In genomic region chr10:103542764-103543616, GRCh38 we compare ENCODE assay signal across 8 cellular contexts. TPM values are rescaled to one million over a fixed set of nuclear protein-coding genes. Genes with fewer than 3 reads are reported as not detected.
DNase-seq lines count a peak whose midpoint lies in the region; ATAC-seq and TF ChIP-seq lines count a peak whose summit lies in the region.

No MANE protein-coding gene starts in this region.

- in situ Hi-C loops in HAP-1 (cut with MboI; ENCODE audit: low sequenced_read_pairs), result no loop called here

- peak overlapping the region in 3 of 8 donors; percentile 26 to 54 (median 29) for H3K27ac Mint-ChIP-seq in CD8-positive, alpha-beta memory T cell
- H3K27ac Mint-ChIP-seq in activated naive CD4-positive, alpha-beta T cell treated with anti-CD3 and anti-CD28 coated beads for 36 hours, result peak overlapping the region; percentile 9
- no peak overlapping the region for H3K27ac Mint-ChIP-seq in osteocyte (ENCODE audit: unreplicated experiment)

- H3K27ac ChIP-seq in CD8-positive, alpha-beta memory T cell (ENCODE audit: low read depth, low read length), result no peak overlapping the region

- TF ChIP-seq CTCF in osteocyte (IDR thresholded peaks at IDR 0.05), result peak; percentile 74

- H3K27me3 ChIP-seq in CD8-positive, alpha-beta memory T cell (ENCODE audit: insufficient read depth, low read length, poor library complexity, severe bottlenecking), result no peaks in the 10 kb centered on the region
- H3K27me3 ChIP-seq in HAP-1 (ENCODE audit: low read depth), result peaks cover 3% of the 10 kb centered on the region; the same call in 1 of the 2 replicates

- peak overlapping the region; percentile 10 for H3K4me3 ChIP-seq in CD8-positive, alpha-beta memory T cell (ENCODE audit: low read length)
- peak overlapping the region; percentile 5; the same call in 1 of the 2 replicates for H3K4me3 ChIP-seq in HAP-1

- DNase-seq in CD8-positive, alpha-beta memory T cell, result peak in 1 of 5 donors; percentile 16
- DNase-seq in HAP-1 (ENCODE audit: low spot score in 2 of 2) (peak; percentile 80 to 82), NCI-H526 (lab: John Stamatoyannopoulos, UW) (peak; percentile 82 to 90), globus pallidus (ENCODE audit: low spot score) (peak; percentile 30), osteocyte (ENCODE audit: extremely low spot score, unreplicated experiment) (no peak)
- DNase-seq in activated naive CD4-positive, alpha-beta T cell treated with anti-CD3 and anti-CD28 coated beads for 36 hours, result peak; percentile 77

- H3K4me1 ChIP-seq in CD8-positive, alpha-beta memory T cell (ENCODE audit: insufficient read depth, low read length), result peaks cover 9% of the 10 kb centered on the region
- peaks cover 9% of the 10 kb centered on the region for H3K4me1 ChIP-seq in HAP-1

- H3K36me3 Mint-ChIP-seq in CD8-positive, alpha-beta memory T cell, result no peaks in the 10 kb centered on the region
- H3K36me3 Mint-ChIP-seq in activated naive CD4-positive, alpha-beta T cell treated with anti-CD3 and anti-CD28 coated beads for 36 hours (ENCODE audit: low read depth), result no peaks in the 10 kb centered on the region
- H3K36me3 Mint-ChIP-seq in osteocyte (ENCODE audit: unreplicated experiment), result no peaks in the 10 kb centered on the region

- CTCF ChIA-PET in CD8-positive, alpha-beta memory T cell (lab: Charles Lee), result interaction anchor here (1.0 to 1.7 kb wide), 5 partner anchors 10 to 143 kb away, joined by 3 to 7 read pairs (median 4); no protein-coding TSS in a partner anchor
- CTCF ChIA-PET in activated naive CD4-positive, alpha-beta T cell treated with anti-CD3 and anti-CD28 coated beads for 36 hours (lab: Charles Lee), result interaction anchor here (0.5 to 2.1 kb wide), 6 partner anchors 15 to 70 kb away, joined by 3 to 9 read pairs (median 4); no protein-coding TSS in a partner anchor

- POLR2A ChIA-PET in CD8-positive, alpha-beta memory T cell (lab: Charles Lee), result no interaction called here

- no peaks in the 10 kb centered on the region for H3K9me3 Mint-ChIP-seq in CD8-positive, alpha-beta memory T cell
- no peaks in the 10 kb centered on the region for H3K9me3 Mint-ChIP-seq in activated naive CD4-positive, alpha-beta T cell treated with anti-CD3 and anti-CD28 coated beads for 36 hours
- H3K9me3 Mint-ChIP-seq in osteocyte (ENCODE audit: unreplicated experiment), result no peaks in the 10 kb centered on the region

- ATAC-seq in HG03442 (IDR thresholded peaks at IDR 0.05; ENCODE audit: unreplicated experiment), result no peak
- no peak for ATAC-seq in HG02840 (IDR thresholded peaks at IDR 0.05; ENCODE audit: low FRiP score, unreplicated experiment)

- no peaks in the 10 kb centered on the region for H3K9me3 ChIP-seq in CD8-positive, alpha-beta memory T cell (ENCODE audit: low read length)
- H3K9me3 ChIP-seq in HAP-1, result no peaks in the 10 kb centered on the region; the same call in 1 of the 2 replicates

- H3K27me3 Mint-ChIP-seq in CD8-positive, alpha-beta memory T cell, result peaks cover 3 to 23% of the 10 kb centered on the region in 2 donors
- H3K27me3 Mint-ChIP-seq in activated naive CD4-positive, alpha-beta T cell treated with anti-CD3 and anti-CD28 coated beads for 36 hours (ENCODE audit: low read depth), result peaks cover 2% of the 10 kb centered on the region
- H3K27me3 Mint-ChIP-seq in osteocyte (ENCODE audit: unreplicated experiment), result peaks cover 19% of the 10 kb centered on the region

- H3K36me3 ChIP-seq in CD8-positive, alpha-beta memory T cell (ENCODE audit: insufficient read depth, low read length), result no peaks in the 10 kb centered on the region
- H3K36me3 ChIP-seq in HAP-1 (replicated peaks), result no peaks in the 10 kb centered on the region

- intact Hi-C loops in activated naive CD4-positive, alpha-beta T cell treated with anti-CD3 and anti-CD28 coated beads for 36 hours (cut with micrococcal nuclease), result loop anchor here (2.0 kb wide), 1 partner anchor 38 kb away; no protein-coding TSS in a partner anchor

- H3K4me1 Mint-ChIP-seq in CD8-positive, alpha-beta memory T cell, result peaks cover 11 to 13% (median 13%) of the 10 kb centered on the region in 3 donors
- peaks cover 13% of the 10 kb centered on the region for H3K4me1 Mint-ChIP-seq in activated naive CD4-positive, alpha-beta T cell treated with anti-CD3 and anti-CD28 coated beads for 36 hours (ENCODE audit: low read depth)
- peaks cover 10% of the 10 kb centered on the region for H3K4me1 Mint-ChIP-seq in osteocyte (ENCODE audit: unreplicated experiment)

- peak overlapping the region; percentile 1 to 91 (median 83) for H3K4me3 Mint-ChIP-seq in CD8-positive, alpha-beta memory T cell
- H3K4me3 Mint-ChIP-seq in activated naive CD4-positive, alpha-beta T cell treated with anti-CD3 and anti-CD28 coated beads for 36 hours, result peak overlapping the region; percentile 42
- H3K4me3 Mint-ChIP-seq in osteocyte (ENCODE audit: unreplicated experiment), result peak overlapping the region; percentile 66

RNA-seq across cellular contexts. Expression of gene NEURL1, which starts 49.5 kb away (rescaled TPM):
- 1 to 10 TPM; 1.5 to 1.6 TPM for total RNA-seq in CD8-positive, alpha-beta memory T cell
- 0.69 TPM for polyA plus RNA-seq in CD8-positive, alpha-beta memory T cell
- 1 to 10 TPM; 1.3 to 1.6 TPM for total RNA-seq in activated naive CD4-positive, alpha-beta T cell treated with anti-CD3 and anti-CD28 coated beads for 36 hours
- 1.0 and 2.5 TPM in 2 replicates for total RNA-seq in osteocyte
